21 cellular contexts compared by ENCODE assay signal in the genomic region with DNA sequence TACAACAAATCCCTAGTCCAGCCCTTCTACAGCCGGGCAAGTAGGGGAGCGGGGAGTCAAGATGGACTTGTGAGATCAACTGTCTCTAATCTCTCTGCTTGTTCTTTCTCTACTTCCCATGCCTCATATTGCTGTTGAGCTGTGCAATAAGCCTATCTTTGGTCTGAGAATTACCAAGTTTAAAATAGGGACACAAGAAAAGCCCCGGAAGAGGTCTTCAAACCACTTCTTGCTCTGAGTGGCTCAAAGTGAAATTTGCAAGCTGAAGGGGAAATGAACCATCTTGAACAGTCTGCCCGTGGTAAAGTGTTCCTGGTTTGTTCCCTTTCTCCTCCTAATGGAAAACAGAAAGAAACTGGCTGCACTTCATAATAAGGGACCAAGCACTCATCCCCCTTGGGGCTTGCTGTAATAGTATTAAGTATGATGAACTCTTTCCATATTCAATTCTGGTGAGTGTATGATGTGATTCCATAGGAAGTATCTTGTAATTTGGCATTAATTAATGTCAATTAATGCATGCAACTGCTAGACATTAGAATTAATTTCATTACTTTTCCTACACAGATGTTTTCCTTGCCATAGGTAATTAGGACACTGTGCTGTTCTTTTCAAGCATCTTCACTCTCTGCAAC.
"Had no signal": no experiment of that assay in that cellular context is flagged by ENCODE, and none has a peak within 500 bp of the region (broad histone marks: within the 10 kb centered on the region; RNA-seq: fewer than 3 reads in every experiment).

No MANE protein-coding gene starts in this region.

- DNase-seq: activated CD4-positive, alpha-beta T cell treated with anti-CD3 and anti-CD28 coated beads, Interleukin-2, amount 50 U/mL, for 48 hours; activated CD8-positive, alpha-beta memory T cell treated with anti-CD3 and anti-CD28 coated beads, Interleukin-2, amount 50 U/mL, for 48 hours; activated naive CD4-positive, alpha-beta T cell; activated naive CD8-positive, alpha-beta T cell treated with anti-CD3 and anti-CD28 coated beads, Interleukin-2, amount 10 ng/mL, durations not matched to agents 7 days and 5 days; activated T-cell treated with anti-CD3 and anti-CD28 coated beads, Interleukin-2, amount 50 U/mL, for 4 hours; amniotic stem cell; colonic mucosa; esophagus squamous epithelium; gastrocnemius medialis; islet precursor cell; left cardiac atrium; naive B cell; nucleus accumbens; posterior cingulate gyrus; sigmoid colon; stimulated activated CD4-positive, alpha-beta T cell treated with anti-CD3 and anti-CD28 coated beads, Interleukin-15, amount 100 ng/mL, for 24 hours; stimulated activated naive B cell treated with anti-CD40 and anti-IgM and Interleukin-4, amounts not matched to agents 10 μg/mL and 1 μg/mL and 100 μg/mL, for 72 hours; testis had no signal

- H3K27ac ChIP-seq: breast epithelium, colonic mucosa, esophagus squamous epithelium, gastrocnemius medialis, sigmoid colon, testis, vagina had no signal

- H3K4me1 ChIP-seq: breast epithelium, colonic mucosa, esophagus squamous epithelium, gastrocnemius medialis, testis, vagina had no signal

- H3K36me3 ChIP-seq: breast epithelium, colonic mucosa, esophagus squamous epithelium, gastrocnemius medialis, sigmoid colon, vagina had no signal

- H3K27me3 ChIP-seq: breast epithelium, colonic mucosa, gastrocnemius medialis, sigmoid colon, testis, vagina had no signal

- H3K4me2 ChIP-seq: smooth muscle cell had no signal

- ATAC-seq: activated T-cell treated with anti-CD3 and anti-CD28 coated beads, Interleukin-2, amount 50 U/mL, for 4 hours; gastrocnemius medialis; left cardiac atrium; stimulated activated naive B cell treated with anti-CD40 and anti-IgM and Interleukin-4, amounts not matched to agents 10 μg/mL and 1 μg/mL and 100 μg/mL, for 72 hours had no signal

- H3K9me3 ChIP-seq: breast epithelium, colonic mucosa, esophagus squamous epithelium, gastrocnemius medialis, sigmoid colon, testis, vagina had no signal

- H3K4me3 ChIP-seq: breast epithelium, colonic mucosa, esophagus squamous epithelium, gastrocnemius medialis, sigmoid colon, smooth muscle cell, testis, vagina had no signal
